ENCODE assay signal across 10 cellular contexts in genomic region chr10:88082391-88082790, GRCh38.
DNase-seq lines count a peak whose midpoint lies in the region; ATAC-seq and TF ChIP-seq lines count a peak whose summit lies in the region.
"Had no signal": no experiment of that assay in that cellular context is flagged by ENCODE, and none has a peak within 500 bp of the region (broad histone marks: within the 10 kb centered on the region; RNA-seq: fewer than 3 reads in every experiment).

No MANE protein-coding gene starts in this region.

- DNase-seq in left ventricle myocardium superior (no peak), DMS53 treated with DMSO at 0.1 percent for 48 hours (lab: John Stamatoyannopoulos, UW; ENCODE audit: unreplicated experiment) (no peak), iPS-NIHi7 (ENCODE audit: extremely low spot score) (no peak)
- DNase-seq: BE2C; stimulated activated naive CD4-positive, alpha-beta T cell treated with Interleukin-2 at 50 U/mL for 16 hours had no signal

- intact Hi-C loops in left ventricle myocardium superior (cut with micrococcal nuclease), result no loop called here

- ATAC-seq in GM18517 (IDR thresholded peaks at IDR 0.05; ENCODE audit: unreplicated experiment), result peak; percentile 20
- ATAC-seq in GM21529 (IDR thresholded peaks at IDR 0.05; ENCODE audit: unreplicated experiment), result peak; percentile 31
- peak; percentile 33 for ATAC-seq in HG03097 (IDR thresholded peaks at IDR 0.05; ENCODE audit: low FRiP score, unreplicated experiment)
- no peak for ATAC-seq in left ventricle myocardium superior
- no peak for ATAC-seq in SK-N-SH treated with all-trans-retinoic acid at 6 μM for 48 hours

- TF ChIP-seq CTCF in VCaP (conservative IDR thresholded peaks at IDR 0.05), result no peak

- H3K27ac ChIP-seq in VCaP, result peak overlapping the region; percentile 76; the same call in 1 of the 2 replicates

TF ChIP-seq in SK-N-SH treated with all-trans-retinoic acid at 6 μM for 48 hours, 23 proteins besides CTCF, POLR2A, EP300 and RAD21:
- TF ChIP-seq SNAI2 (CRISPR knock-in tag; IDR thresholded peaks at IDR 0.05), result no peak
- no peak for TF ChIP-seq CSRNP3 (CRISPR knock-in tag; IDR thresholded peaks at IDR 0.05)
- TF ChIP-seq ISL1 (CRISPR knock-in tag; IDR thresholded peaks at IDR 0.05), result no peak
- no peak for TF ChIP-seq ZNF565 (CRISPR knock-in tag; conservative IDR thresholded peaks at IDR 0.05; ENCODE audit: low read depth)
- no peak for TF ChIP-seq TOX (CRISPR knock-in tag; IDR thresholded peaks at IDR 0.05; ENCODE audit: borderline replicate concordance)
- TF ChIP-seq RARB (CRISPR knock-in tag; IDR thresholded peaks at IDR 0.05), result no peak
- TF ChIP-seq ESRRG (CRISPR knock-in tag; IDR thresholded peaks at IDR 0.05), result no peak
- TF ChIP-seq ARNTL (CRISPR knock-in tag; IDR thresholded peaks at IDR 0.05; ENCODE audit: borderline replicate concordance, low read depth), result no peak
- TF ChIP-seq ZFP30 (CRISPR knock-in tag; IDR thresholded peaks at IDR 0.05), result no peak

Comparison
In these comparisons a context has a peak if more than half of its experiments do, and no peak if none do; other contexts are left out.
1. ATAC-seq: peak in GM18517 (single experiment), GM21529 (single experiment) and HG03097 (single experiment); none in left ventricle myocardium superior (single experiment) and SK-N-SH treated with all-trans-retinoic acid at 6 μM for 48 hours (single experiment).